In genomic region chr12:43957732-43958131, GRCh38 we compare ENCODE assay signal across 8 cellular contexts.
DNase-seq lines count a peak whose midpoint lies in the region; ATAC-seq and TF ChIP-seq lines count a peak whose summit lies in the region.

No MANE protein-coding gene starts in this region.

- TF ChIP-seq CTCF in colonic mucosa (IDR thresholded peaks at IDR 0.05), result peak; percentile 17

- peaks cover 0 to 2% of the 10 kb centered on the region in 2 donors for H3K9me3 Mint-ChIP-seq in activated T-cell treated with anti-CD3 and anti-CD28 coated beads, Interleukin-2, amount 50 U/mL, for 72 hours

- H3K27ac Mint-ChIP-seq in activated T-cell treated with anti-CD3 and anti-CD28 coated beads, Interleukin-2, amount 50 U/mL, for 72 hours, result no peak overlapping the region

- H3K27ac ChIP-seq in colonic mucosa, result no peak overlapping the region

- H3K27me3 Mint-ChIP-seq in activated T-cell treated with anti-CD3 and anti-CD28 coated beads, Interleukin-2, amount 50 U/mL, for 72 hours (ENCODE audit: low read depth), result no peaks in the 10 kb centered on the region

- H3K36me3 Mint-ChIP-seq in activated T-cell treated with anti-CD3 and anti-CD28 coated beads, Interleukin-2, amount 50 U/mL, for 72 hours (ENCODE audit: insufficient read depth in 2 of 2), result no peaks in the 10 kb centered on the region

- H3K9ac ChIP-seq in colonic mucosa (ENCODE audit: low read depth in 2 of 2, low read length in 2 of 2), result no peak overlapping the region

- intact Hi-C loops in colonic mucosa (cut with DNase I), result no loop called here

- H3K4me1 Mint-ChIP-seq in activated T-cell treated with anti-CD3 and anti-CD28 coated beads, Interleukin-2, amount 50 U/mL, for 72 hours (ENCODE audit: low read depth), result no peaks in the 10 kb centered on the region

- H3K36me3 ChIP-seq in colonic mucosa, result no peaks in the 10 kb centered on the region

- peak; percentile 36 to 54 for ATAC-seq in activated T-cell treated with anti-CD3 and anti-CD28 coated beads, Interleukin-2, amount 50 U/mL, for 72 hours (replicated peaks in 1 of 2)
- ATAC-seq in GM21526 (IDR thresholded peaks at IDR 0.05; ENCODE audit: low FRiP score, unreplicated experiment), result peak; percentile 95
- ATAC-seq in HG03571 (IDR thresholded peaks at IDR 0.05; ENCODE audit: unreplicated experiment), result peak; percentile 96

- H3K27me3 ChIP-seq in colonic mucosa, result no peaks in the 10 kb centered on the region

- DNase-seq in activated T-cell treated with anti-CD3 and anti-CD28 coated beads, Interleukin-2, amount 50 U/mL, for 72 hours, result peak; percentile 4 to 8
- DNase-seq in activated T-cell treated with anti-CD3 and anti-CD28 coated beads for 4 hours, result no peak
- peak; percentile 77 for DNase-seq in OCI-M1 (lab: John Stamatoyannopoulos, UW)
- no peak for DNase-seq in colonic mucosa
- peak; percentile 61 for DNase-seq in lung microvascular endothelial cell (ENCODE audit: low read depth in 2 of 2)
- DNase-seq in activated CD4-positive, CD25-positive, alpha-beta regulatory T cell (lab: John Stamatoyannopoulos, UW), result no peak

- H3K4me1 ChIP-seq in colonic mucosa, result no peaks in the 10 kb centered on the region

- no peak overlapping the region for H3K4me3 ChIP-seq in colonic mucosa

- H3K9me3 ChIP-seq in colonic mucosa, result no peaks in the 10 kb centered on the region

- no peak overlapping the region for H3K4me3 Mint-ChIP-seq in activated T-cell treated with anti-CD3 and anti-CD28 coated beads, Interleukin-2, amount 50 U/mL, for 72 hours

Comparison
In these comparisons a context has a peak if more than half of its experiments do, and no peak if none do; other contexts are left out.
1. DNase-seq: peak in activated T-cell treated with anti-CD3 and anti-CD28 coated beads, Interleukin-2, amount 50 U/mL, for 72 hours (2 of 2), OCI-M1 (single experiment) and lung microvascular endothelial cell (2 of 2); none in activated T-cell treated with anti-CD3 and anti-CD28 coated beads for 4 hours (single experiment), colonic mucosa (single experiment) and activated CD4-positive, CD25-positive, alpha-beta regulatory T cell (0 of 4).
2. ATAC-seq: peak in every context shown above with its lines; median percentile 96 in HG03571; 95 in GM21526; 45 in activated T-cell treated with anti-CD3 and anti-CD28 coated beads, Interleukin-2, amount 50 U/mL, for 72 hours.